ENCODE assay signal across 28 cellular contexts in the genomic region with DNA sequence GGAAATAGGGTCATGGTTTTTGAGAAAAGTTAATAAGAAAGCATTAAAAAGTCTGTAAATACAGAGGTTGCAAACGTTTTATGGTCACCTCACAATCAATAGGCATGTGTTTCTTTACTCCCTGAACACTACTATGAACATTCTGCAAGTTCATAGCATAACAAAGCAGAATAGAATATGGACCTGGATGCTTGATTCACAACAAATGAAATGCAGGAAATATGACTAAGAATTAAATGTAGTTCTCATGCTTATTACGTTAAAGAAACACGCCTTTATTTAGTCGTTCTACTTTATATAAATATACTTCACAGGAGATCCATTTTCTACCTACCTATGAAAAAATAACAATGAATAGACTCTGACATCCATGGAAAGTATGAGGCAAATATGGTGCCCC.
"Had no signal": no experiment of that assay in that cellular context is flagged by ENCODE, and none has a peak within 500 bp of the region (broad histone marks: within the 10 kb centered on the region; RNA-seq: fewer than 3 reads in every experiment).

No MANE protein-coding gene starts in this region.

- DNase-seq: colonic mucosa; cortex of kidney; dorsolateral prefrontal cortex; effector CD4-positive, alpha-beta T cell; effector CD8-positive, alpha-beta T cell; effector memory CD4-positive, alpha-beta T cell; effector memory CD8-positive, alpha-beta T cell; endodermal cell; erythroblast; esophagus squamous epithelium; foreskin fibroblast; foreskin keratinocyte; foreskin melanocyte; gastrocnemius medialis; glutamatergic neuron; head of caudate nucleus; heart left ventricle; heart right ventricle had no signal

- H3K4me3 ChIP-seq: colonic mucosa, coronary artery, dorsolateral prefrontal cortex, esophagus muscularis mucosa, esophagus squamous epithelium, gastrocnemius medialis, gastroesophageal sphincter, heart left ventricle, heart right ventricle, hepatocyte had no signal

- H3K27ac Mint-ChIP-seq: dendritic cell treated with granulocyte-macrophage colony-stimulating factor and Interleukin-4, amounts not matched to agents 40 ng/mL and 50 ng/mL, for 4 days; effector memory CD8-positive, alpha-beta T cell; endodermal cell had no signal

- H3K27ac ChIP-seq: colonic mucosa, coronary artery, dorsolateral prefrontal cortex, epithelial cell of prostate, esophagus muscularis mucosa, esophagus squamous epithelium, foreskin keratinocyte, gastrocnemius medialis, gastroesophageal sphincter, heart left ventricle, heart right ventricle, hepatocyte had no signal

- H3K36me3 ChIP-seq: colonic mucosa, esophagus muscularis mucosa, esophagus squamous epithelium, gastrocnemius medialis, gastroesophageal sphincter, heart left ventricle, heart right ventricle had no signal

- H3K4me1 ChIP-seq: colonic mucosa, esophagus muscularis mucosa, esophagus squamous epithelium, foreskin keratinocyte, gastrocnemius medialis, gastroesophageal sphincter, heart left ventricle, heart right ventricle had no signal

- H3K4me2 ChIP-seq: hepatocyte had no signal

- H2AFZ ChIP-seq: hepatocyte had no signal

- H3K27me3 ChIP-seq: colonic mucosa, esophagus muscularis mucosa, esophagus squamous epithelium, gastrocnemius medialis, gastroesophageal sphincter, heart right ventricle, hepatocyte had no signal

- H3K4me3 Mint-ChIP-seq: dendritic cell treated with granulocyte-macrophage colony-stimulating factor and Interleukin-4, amounts not matched to agents 40 ng/mL and 50 ng/mL, for 4 days; effector memory CD8-positive, alpha-beta T cell; endodermal cell had no signal

- FAIRE-seq: colon, endometrium, frontal cortex had no signal

- H3K4me1 Mint-ChIP-seq: endodermal cell had no signal

- H3K9me3 Mint-ChIP-seq: dendritic cell treated with granulocyte-macrophage colony-stimulating factor and Interleukin-4, amounts not matched to agents 40 ng/mL and 50 ng/mL, for 4 days; endodermal cell had no signal

- ATAC-seq: effector memory CD8-positive, alpha-beta T cell; esophagus mucosa; foreskin keratinocyte; gastrocnemius medialis; gastroesophageal sphincter; heart left ventricle; heart right ventricle had no signal

- H3K79me2 ChIP-seq: hepatocyte had no signal

- H3K9me3 ChIP-seq: colonic mucosa, esophagus squamous epithelium, gastrocnemius medialis, gastroesophageal sphincter had no signal

- H3K27me3 Mint-ChIP-seq: effector memory CD8-positive, alpha-beta T cell had no signal
